Comparison of ENCODE assay signal across 15 cellular contexts in genomic region chr4:7770675-7771050, GRCh38.
DNase-seq lines count a peak whose midpoint lies in the region; ATAC-seq and TF ChIP-seq lines count a peak whose summit lies in the region.
"Had no signal": no experiment of that assay in that cellular context is flagged by ENCODE, and none has a peak within 500 bp of the region (broad histone marks: within the 10 kb centered on the region; RNA-seq: fewer than 3 reads in every experiment).

No MANE protein-coding gene starts in this region.

- no peak for DNase-seq in activated CD4-positive, alpha-beta T cell treated with anti-CD3 and anti-CD28 coated beads, Interleukin-2, amount 10 ng/mL, durations not matched to agents 24 days and 14 days
- DNase-seq in activated CD4-positive, alpha-beta T cell treated with anti-CD3 and anti-CD28 coated beads for 1 hour: no peak
- no peak for DNase-seq in GM23338 (ENCODE audit: low spot score)
- no peak for DNase-seq in activated naive CD8-positive, alpha-beta T cell treated with anti-CD3 and anti-CD28 coated beads, Interleukin-2, amount 10 ng/mL, durations not matched to agents 7 days and 5 days
- DNase-seq in neuronal stem cell (ENCODE audit: low spot score): no peak
- no peak for DNase-seq in stimulated activated CD4-positive, alpha-beta T cell treated with anti-CD3 and anti-CD28 coated beads, Interleukin-12 subunit alpha, Interleukin-12 subunit beta, amount 100 ng/mL, for 4 hours
- DNase-seq: activated CD4-positive, CD25-positive, alpha-beta regulatory T cell; foreskin melanocyte; KG1; NCI-H1105; uterus had no signal

- H3K79me1 ChIP-seq in neuronal stem cell (ENCODE audit: low read depth, low read length): peaks cover 1% of the 10 kb centered on the region

- no peak overlapping the region for H3K4me2 ChIP-seq in GM23338
- H3K4me2 ChIP-seq in neuronal stem cell (ENCODE audit: insufficient read depth, low read length, poor library complexity, severe bottlenecking): no peak overlapping the region

- H2BK15ac ChIP-seq in neuronal stem cell (ENCODE audit: low read length): no peak overlapping the region

- H2AK5ac ChIP-seq in neuronal stem cell (ENCODE audit: low read depth, low read length): no peak overlapping the region

- no peak overlapping the region for H2BK12ac ChIP-seq in neuronal stem cell (ENCODE audit: low read length)

- H2BK120ac ChIP-seq in neuronal stem cell (ENCODE audit: low read depth, low read length): no peak overlapping the region

- no peak overlapping the region for H3K23ac ChIP-seq in neuronal stem cell (ENCODE audit: low read depth, low read length, poor library complexity)

- no peaks in the 10 kb centered on the region for H3K27me3 Mint-ChIP-seq in activated CD4-positive, alpha-beta T cell treated with anti-CD3 and anti-CD28 coated beads, Interleukin-2, amount 10 ng/mL, durations not matched to agents 24 days and 14 days
- peaks cover 17% of the 10 kb centered on the region for H3K27me3 Mint-ChIP-seq in GM23338 (ENCODE audit: insufficient read depth, low read depth, poor library complexity)
- peaks cover 2% of the 10 kb centered on the region for H3K27me3 Mint-ChIP-seq in activated naive CD8-positive, alpha-beta T cell treated with anti-CD3 and anti-CD28 coated beads, Interleukin-2, amount 10 ng/mL, durations not matched to agents 7 days and 5 days

- H3K27ac Mint-ChIP-seq in activated CD4-positive, alpha-beta T cell treated with anti-CD3 and anti-CD28 coated beads, Interleukin-2, amount 10 ng/mL, durations not matched to agents 24 days and 14 days: peak overlapping the region; percentile 7
- no peak overlapping the region for H3K27ac Mint-ChIP-seq in GM23338
- H3K27ac Mint-ChIP-seq in activated naive CD8-positive, alpha-beta T cell treated with anti-CD3 and anti-CD28 coated beads, Interleukin-2, amount 10 ng/mL, durations not matched to agents 7 days and 5 days: peak overlapping the region; percentile 82

- no peak for TF ChIP-seq CTCF in GM23338 (conservative IDR thresholded peaks at IDR 0.05; ENCODE audit: low read depth in 2 of 2)

- intact Hi-C loops in activated CD4-positive, alpha-beta T cell treated with anti-CD3 and anti-CD28 coated beads, Interleukin-2, amount 10 ng/mL, durations not matched to agents 24 days and 14 days (cut with micrococcal nuclease): loop anchor here (1.0 kb wide), 1 partner anchor 32 kb away; no protein-coding TSS in a partner anchor

- WGBS in neuronal stem cell (ENCODE audit: extremely low coverage in 2 of 2, insufficient read length in 2 of 2, insufficient replicate concordance in 1 of 2), 2 donors: no CpG with 5 or more reads among the region's 5 CpGs

- H3K36me3 ChIP-seq in GM23338 (ENCODE audit: insufficient read depth): no peaks in the 10 kb centered on the region
- peaks cover 8 to 35% of the 10 kb centered on the region in 2 donors for H3K36me3 ChIP-seq in neuronal stem cell (replicated peaks in 1 of 2; ENCODE audit: control insufficient read depth in 2 of 2, insufficient read depth in 2 of 2, low read length in 2 of 2)
- H3K36me3 ChIP-seq: uterus had no signal

- H4K20me1 ChIP-seq in GM23338 (replicated peaks; ENCODE audit: insufficient read depth): no peaks in the 10 kb centered on the region

- H3K9ac ChIP-seq in neuronal stem cell (ENCODE audit: low read depth, low read length, poor library complexity): peak overlapping the region; percentile 75

- H3K79me2 ChIP-seq in GM23338 (replicated peaks; ENCODE audit: insufficient read depth): no peaks in the 10 kb centered on the region

- no peak overlapping the region for H4K8ac ChIP-seq in neuronal stem cell (ENCODE audit: low read depth, low read length)

- no peak overlapping the region for H3K4ac ChIP-seq in neuronal stem cell (ENCODE audit: low read length)

- peak overlapping the region; percentile 31 for H3K18ac ChIP-seq in neuronal stem cell (ENCODE audit: low read length)

- peak; percentile 13; the same call in 2 of the 3 replicates for ATAC-seq in GM23338
- peak; percentile 15 for ATAC-seq in activated naive CD8-positive, alpha-beta T cell treated with anti-CD3 and anti-CD28 coated beads, Interleukin-2, amount 10 ng/mL, durations not matched to agents 7 days and 5 days (ENCODE audit: low read depth)
- ATAC-seq in GM21528 (IDR thresholded peaks at IDR 0.05; ENCODE audit: low FRiP score, unreplicated experiment): no peak
- ATAC-seq in GM21825 (IDR thresholded peaks at IDR 0.05; ENCODE audit: unreplicated experiment): no peak

- POLR2A ChIA-PET in activated naive CD8-positive, alpha-beta T cell treated with anti-CD3 and anti-CD28 coated beads, Interleukin-2, amount 10 ng/mL, durations not matched to agents 7 days and 5 days (lab: Charles Lee): no interaction called here

- H3K14ac ChIP-seq in neuronal stem cell (ENCODE audit: low read length): no peak overlapping the region

- no peak overlapping the region for H2BK5ac ChIP-seq in neuronal stem cell (ENCODE audit: low read length)

- H4K91ac ChIP-seq in neuronal stem cell (ENCODE audit: low read depth, low read length, poor library complexity): no peak overlapping the region

- H3K27me3 ChIP-seq in GM23338 (ENCODE audit: insufficient read depth): no peaks in the 10 kb centered on the region
- H3K27me3 ChIP-seq in neuronal stem cell (ENCODE audit: control insufficient read depth in 3 of 3, insufficient read depth in 3 of 3, low read depth in 1 of 3, low read length in 3 of 3): no peaks in the 10 kb centered on the region
- H3K27me3 ChIP-seq: left lung, Peyer's patch, uterus had no signal

- H3K4me1 Mint-ChIP-seq in activated CD4-positive, alpha-beta T cell treated with anti-CD3 and anti-CD28 coated beads, Interleukin-2, amount 10 ng/mL, durations not matched to agents 24 days and 14 days: peaks cover 18% of the 10 kb centered on the region
- peaks cover 49% of the 10 kb centered on the region for H3K4me1 Mint-ChIP-seq in GM23338
- peaks cover 15% of the 10 kb centered on the region for H3K4me1 Mint-ChIP-seq in activated naive CD8-positive, alpha-beta T cell treated with anti-CD3 and anti-CD28 coated beads, Interleukin-2, amount 10 ng/mL, durations not matched to agents 7 days and 5 days

- no peaks in the 10 kb centered on the region for H3F3A ChIP-seq in GM23338 (replicated peaks; ENCODE audit: low read depth)

- H3K9me3 ChIP-seq in neuronal stem cell (replicated peaks in 1 of 2; ENCODE audit: control insufficient read depth in 2 of 2, insufficient read depth in 1 of 2, low read depth in 1 of 2, low read length in 2 of 2): no peaks in the 10 kb centered on the region
- H3K9me3 ChIP-seq: left lung, Peyer's patch, uterus had no signal

- no peaks in the 10 kb centered on the region for H3K9me2 ChIP-seq in GM23338 (ENCODE audit: insufficient read depth)

- no peaks in the 10 kb centered on the region for H3K9me3 Mint-ChIP-seq in activated CD4-positive, alpha-beta T cell treated with anti-CD3 and anti-CD28 coated beads, Interleukin-2, amount 10 ng/mL, durations not matched to agents 24 days and 14 days
- H3K9me3 Mint-ChIP-seq in GM23338: no peaks in the 10 kb centered on the region
- H3K9me3 Mint-ChIP-seq in activated naive CD8-positive, alpha-beta T cell treated with anti-CD3 and anti-CD28 coated beads, Interleukin-2, amount 10 ng/mL, durations not matched to agents 7 days and 5 days: no peaks in the 10 kb centered on the region

- H2AFZ ChIP-seq in GM23338 (no peak overlapping the region), neuronal stem cell (ENCODE audit: low read length) (no peak overlapping the region)

- H3K4me1 ChIP-seq in GM23338 (ENCODE audit: insufficient read depth) (peaks cover 6% of the 10 kb centered on the region; the same call in 1 of the 2 replicates), neuronal stem cell (ENCODE audit: control insufficient read depth in 2 of 2, insufficient read depth in 1 of 2, low read depth in 1 of 2, low read length in 2 of 2) (peaks cover 18 to 21% of the 10 kb centered on the region in 2 donors)
- H3K4me1 ChIP-seq: left lung, uterus had no signal

- H3K4me3 ChIP-seq in GM23338: no peak overlapping the region
- H3K4me3 ChIP-seq in neuronal stem cell (ENCODE audit: low read length in 2 of 2): no peak overlapping the region
- H3K4me3 ChIP-seq: left lung, Peyer's patch, uterus had no signal

- no peak overlapping the region for H3K27ac ChIP-seq in GM23338 (ENCODE audit: low read depth)
- H3K27ac ChIP-seq in neuronal stem cell (replicated peaks; ENCODE audit: low read length): no peak overlapping the region
- H3K27ac ChIP-seq: left lung, Peyer's patch, uterus had no signal

- H3K36me3 Mint-ChIP-seq in activated CD4-positive, alpha-beta T cell treated with anti-CD3 and anti-CD28 coated beads, Interleukin-2, amount 10 ng/mL, durations not matched to agents 24 days and 14 days (ENCODE audit: low read depth): peaks cover 18% of the 10 kb centered on the region
- H3K36me3 Mint-ChIP-seq in GM23338 (ENCODE audit: low read depth): peaks cover 28% of the 10 kb centered on the region
- H3K36me3 Mint-ChIP-seq in activated naive CD8-positive, alpha-beta T cell treated with anti-CD3 and anti-CD28 coated beads, Interleukin-2, amount 10 ng/mL, durations not matched to agents 7 days and 5 days: no peaks in the 10 kb centered on the region

- peak overlapping the region; percentile 36 for H3K4me3 Mint-ChIP-seq in activated CD4-positive, alpha-beta T cell treated with anti-CD3 and anti-CD28 coated beads, Interleukin-2, amount 10 ng/mL, durations not matched to agents 24 days and 14 days
- H3K4me3 Mint-ChIP-seq in GM23338: no peak overlapping the region; the same call in 2 of the 3 replicates
- H3K4me3 Mint-ChIP-seq in activated naive CD8-positive, alpha-beta T cell treated with anti-CD3 and anti-CD28 coated beads, Interleukin-2, amount 10 ng/mL, durations not matched to agents 7 days and 5 days: peak overlapping the region; percentile 64

TF ChIP-seq in GM23338, 12 proteins besides CTCF, POLR2A, EP300 and RAD21:
- no peak for TF ChIP-seq EZH2phosphoT487 (IDR thresholded peaks at IDR 0.05; ENCODE audit: unreplicated experiment)
- no peak for TF ChIP-seq ZNF114 (CRISPR knock-in tag; IDR thresholded peaks at IDR 0.05)
- TF ChIP-seq STAT1 (IDR thresholded peaks at IDR 0.05; ENCODE audit: unreplicated experiment): no peak
- TF ChIP-seq ZNF331 (CRISPR knock-in tag; IDR thresholded peaks at IDR 0.05; ENCODE audit: low read depth): no peak
- no peak for TF ChIP-seq JUNB (IDR thresholded peaks at IDR 0.05; ENCODE audit: unreplicated experiment)

Comparison
In these comparisons a context has a peak if more than half of its experiments do, and no peak if none do; other contexts are left out.
1. ATAC-seq: peak in GM23338 (single experiment) and activated naive CD8-positive, alpha-beta T cell treated with anti-CD3 and anti-CD28 coated beads, Interleukin-2, amount 10 ng/mL, durations not matched to agents 7 days and 5 days (single experiment); none in GM21528 (single experiment) and GM21825 (single experiment).